Comparison of ENCODE assay signal across 9 cellular contexts in genomic region chr3:104102386-104102785, GRCh38.
A peak's percentile ranks its signal among the peaks of the same experiment; 100 is the strongest.
DNase-seq lines count a peak whose midpoint lies in the region; ATAC-seq, FAIRE-seq and TF ChIP-seq lines count a peak whose summit lies in the region.
"Had no signal": no experiment of that assay in that cellular context is flagged by ENCODE, and none has a peak within 500 bp of the region (broad histone marks: within the 10 kb centered on the region; RNA-seq: fewer than 3 reads in every experiment).

No MANE protein-coding gene starts in this region.

- peak; percentile 43 for DNase-seq in ACHN
- DNase-seq in GM12891 (ENCODE audit: insufficient read length, low spot score) = peak; percentile 15
- DNase-seq in SKM-1 treated with dmso at 0.1 percent for 144 hours (lab: John Stamatoyannopoulos, UW; ENCODE audit: unreplicated experiment) = peak; percentile 36
- peak; percentile 4 to 6 for DNase-seq in hippocampal formation (lab: John Stamatoyannopoulos, UW)
- no peak for DNase-seq in aorta
- DNase-seq in T-cell = no peak

- H3K4me1 ChIP-seq in Loucy (ENCODE audit: insufficient read depth, low read length, poor library complexity, severe bottlenecking) (no peaks in the 10 kb centered on the region), aorta (ENCODE audit: control insufficient read depth in 1 of 2, insufficient read depth in 2 of 2, low read length in 2 of 2) (no peaks in the 10 kb centered on the region)

- H3K27me3 ChIP-seq in Loucy (ENCODE audit: insufficient read depth, low read length, poor library complexity, severe bottlenecking) (no peaks in the 10 kb centered on the region), aorta (ENCODE audit: control insufficient read depth in 1 of 2, insufficient read depth in 2 of 2, low read length in 1 of 2) (no peaks in the 10 kb centered on the region)

- no peaks in the 10 kb centered on the region for H3K27me3 Mint-ChIP-seq in T-cell

- POLR2A ChIA-PET in T-cell (lab: Charles Lee) = no interaction called here

- H3K4me3 ChIP-seq in Loucy (ENCODE audit: low read length, poor library complexity, severe bottlenecking) (no peak overlapping the region), aorta (ENCODE audit: low read length in 2 of 2) (no peak overlapping the region)

- H3K9me3 Mint-ChIP-seq in T-cell = peaks cover 0 to under 1% (median 0%) of the 10 kb centered on the region in 3 donors

- H3K36me3 ChIP-seq in Loucy (ENCODE audit: insufficient read depth, low read length) (no peaks in the 10 kb centered on the region), aorta (ENCODE audit: control insufficient read depth in 1 of 2, insufficient read depth in 2 of 2, low read length in 1 of 2) (no peaks in the 10 kb centered on the region)

- no peaks in the 10 kb centered on the region for H3K4me1 Mint-ChIP-seq in T-cell

- no peaks in the 10 kb centered on the region for H4K20me1 ChIP-seq in Loucy (ENCODE audit: insufficient read depth, low read length, poor library complexity, severe bottlenecking)

- no peak overlapping the region for H3K4me3 Mint-ChIP-seq in T-cell

- H3K4me2 ChIP-seq in Loucy (ENCODE audit: low read depth, low read length, poor library complexity, severe bottlenecking) = no peak overlapping the region

- no peak overlapping the region for H3K9ac ChIP-seq in Loucy (ENCODE audit: low read depth, low read length, poor library complexity, severe bottlenecking)

- no peaks in the 10 kb centered on the region for H3K9me3 ChIP-seq in Loucy (ENCODE audit: insufficient read depth, low read depth, low read length)
- no peaks in the 10 kb centered on the region for H3K9me3 ChIP-seq in aorta (ENCODE audit: control insufficient read depth, low read length)

- no peaks in the 10 kb centered on the region for H3F3A ChIP-seq in Loucy (ENCODE audit: low read depth)

- peak; percentile 74 for TF ChIP-seq CTCF in Loucy (conservative IDR thresholded peaks at IDR 0.05; ENCODE audit: low read length)

- 10 to 28% methylated on average over 3 of the region's 3 CpGs for WGBS in aorta, 2 donors

- TF ChIP-seq POLR2A in GM12891 (IDR thresholded peaks at IDR 0.05; ENCODE audit: low read depth, low read length) = no peak

- no peaks in the 10 kb centered on the region for H3K36me3 Mint-ChIP-seq in T-cell

- no peaks in the 10 kb centered on the region for H3K9me2 ChIP-seq in Loucy (replicated peaks; ENCODE audit: low read depth, low read length)

- no peak overlapping the region for H3K27ac Mint-ChIP-seq in T-cell

- no peak overlapping the region for H3K27ac ChIP-seq in aorta (ENCODE audit: low read depth in 1 of 2, low read length in 2 of 2)

- CTCF ChIA-PET in T-cell (lab: Charles Lee) = no interaction called here

- intact Hi-C loops in aorta (cut with DNase I) = no loop called here

- in situ Hi-C loops in ACHN (cut with HindIII; ENCODE audit: low pct_ligation_motif_present, low pct_unique_long_range_greater_than_20kb, low sequenced_read_pairs) = no loop called here

- no peaks in the 10 kb centered on the region for H3K79me2 ChIP-seq in Loucy (ENCODE audit: insufficient read depth, low read length)

- peak; percentile 82 for FAIRE-seq in GM12891 (lab: Jason Lieb, UNC)
- FAIRE-seq: islet of Langerhans had no signal

- ATAC-seq in HG02571 (IDR thresholded peaks at IDR 0.05; ENCODE audit: unreplicated experiment) (peak; percentile 89), aorta (ENCODE audit: low FRiP score) (no peak), T-cell (replicated peaks in 1 of 4) (no peak)

- no peak overlapping the region for H2AFZ ChIP-seq in Loucy (ENCODE audit: low read length)

TF ChIP-seq in GM12891, 5 proteins besides CTCF, POLR2A, EP300 and RAD21:
- TF ChIP-seq TAF1 (IDR thresholded peaks at IDR 0.05; ENCODE audit: low read depth, low read length) (no peak), SPI1 (IDR thresholded peaks at IDR 0.05; ENCODE audit: low read depth, low read length) (no peak), PAX5 (IDR thresholded peaks at IDR 0.05; ENCODE audit: insufficient read depth, low read length, severe bottlenecking) (no peak), POU2F2 (IDR thresholded peaks at IDR 0.05; ENCODE audit: low read depth, low read length) (no peak), POLR2AphosphoS5 (IDR thresholded peaks at IDR 0.05; ENCODE audit: low read depth, low read length) (no peak)

Comparison
In these comparisons a context has a peak if more than half of its experiments do, and no peak if none do; other contexts are left out.
1. DNase-seq: peak in ACHN (single experiment), GM12891 (single experiment), SKM-1 treated with dmso at 0.1 percent for 144 hours (single experiment) and hippocampal formation (2 of 2); none in aorta (0 of 2) and T-cell (0 of 34).